Comparison of ENCODE assay signal across 14 cellular contexts in genomic region chr1:27538793-27539192, GRCh38. TPM values are rescaled to one million over a fixed set of nuclear protein-coding genes. Genes with fewer than 3 reads are reported as not detected.
DNase-seq lines count a peak whose midpoint lies in the region; ATAC-seq and TF ChIP-seq lines count a peak whose summit lies in the region.
"Had no signal": no experiment of that assay in that cellular context is flagged by ENCODE, and none has a peak within 500 bp of the region (broad histone marks: within the 10 kb centered on the region; RNA-seq: fewer than 3 reads in every experiment).

No MANE protein-coding gene starts in this region.

- no peaks in the 10 kb centered on the region for H3K27me3 Mint-ChIP-seq in endodermal cell (ENCODE audit: insufficient read depth)

- H2BK5ac ChIP-seq in trophoblast cell (ENCODE audit: low read depth, low read length, poor library complexity): no peak overlapping the region

- H3K14ac ChIP-seq in trophoblast cell (ENCODE audit: low read length): no peak overlapping the region

- H3K79me1 ChIP-seq in trophoblast cell (ENCODE audit: low read length): peaks cover 41% of the 10 kb centered on the region

- peaks cover 6% of the 10 kb centered on the region for H3K79me2 ChIP-seq in trophoblast cell (ENCODE audit: control insufficient read depth, insufficient read depth, low read length, poor library complexity)

- H2AK5ac ChIP-seq in trophoblast cell (ENCODE audit: low read length): no peak overlapping the region

- H4K8ac ChIP-seq in trophoblast cell (ENCODE audit: low read depth, low read length): no peak overlapping the region

- no peak overlapping the region for H3K4ac ChIP-seq in trophoblast cell (ENCODE audit: low read depth, low read length)

- no peak overlapping the region for H3K18ac ChIP-seq in trophoblast cell (ENCODE audit: low read length)

- peaks cover 62% of the 10 kb centered on the region for H3K4me1 Mint-ChIP-seq in endodermal cell

- H3K27ac Mint-ChIP-seq in endodermal cell: peak overlapping the region; percentile 66
- H3K27ac Mint-ChIP-seq: T-helper 1 cell treated with Interleukin-12 subunit alpha and Interleukin-12 subunit beta and Interleukin-4 antibody, amounts not matched to agents 30 μg/mL and 1 μg/mL, for 36 hours had no signal

- H3K36me3 Mint-ChIP-seq in endodermal cell (ENCODE audit: low read depth): peaks cover 20% of the 10 kb centered on the region

- H4K91ac ChIP-seq in trophoblast cell (ENCODE audit: low read depth, low read length): no peak overlapping the region

- H3K36me3 ChIP-seq in endodermal cell (ENCODE audit: control insufficient read depth, insufficient read depth, low read length): peaks cover 6% of the 10 kb centered on the region
- H3K36me3 ChIP-seq in trophoblast cell (ENCODE audit: control insufficient read depth in 1 of 2, insufficient read depth in 2 of 2, low read length in 2 of 2): peaks cover 25 to 34% of the 10 kb centered on the region in 2 experiments

- H3K4me1 ChIP-seq in endodermal cell (ENCODE audit: control insufficient read depth, insufficient read depth, low read length) (peaks cover 33% of the 10 kb centered on the region), trophoblast cell (ENCODE audit: control insufficient read depth in 1 of 2, insufficient read depth in 2 of 2, low read length in 2 of 2) (peaks cover 52 to 57% of the 10 kb centered on the region in 2 experiments)

- DNase-seq in EL (peak; percentile 95), RKO (ENCODE audit: low spot score) (peak; percentile 15), endodermal cell (no peak), trophoblast cell (peak in 1 of 2 donors; percentile 39), dermis blood vessel endothelial cell (no peak), NCI-H1436 (lab: John Stamatoyannopoulos, UW) (no peak), mucosa of gallbladder (ENCODE audit: low spot score) (no peak)
- DNase-seq: activated T-cell treated with anti-CD3 and anti-CD28 coated beads, Interleukin-2, amount 50 U/mL, for 4 hours; Caco-2; left cardiac atrium; NCI-H2171; stimulated activated CD8-positive, alpha-beta memory T cell treated with anti-CD3 and anti-CD28 coated beads, Interleukin-4, amount 100 ng/mL, for 48 hours had no signal

- no peak overlapping the region for H2BK120ac ChIP-seq in trophoblast cell (ENCODE audit: insufficient read depth, low read length, poor library complexity)

- no peak overlapping the region for H3K4me2 ChIP-seq in trophoblast cell (ENCODE audit: low read length)

- ATAC-seq in GM21515 (IDR thresholded peaks at IDR 0.05; ENCODE audit: unreplicated experiment): no peak
- ATAC-seq: activated T-cell treated with anti-CD3 and anti-CD28 coated beads, Interleukin-2, amount 50 U/mL, for 4 hours had no signal

- WGBS in endodermal cell (ENCODE audit: insufficient coverage in 1 of 2, insufficient read length in 1 of 2), 2 experiments: 60 to 73% methylated on average over 1 to 3 of the region's 3 CpGs
- WGBS in trophoblast cell (ENCODE audit: extremely low coverage, insufficient coverage, insufficient read length): no CpG with 5 or more reads among the region's 3 CpGs

- H3K9me3 ChIP-seq in endodermal cell (ENCODE audit: control insufficient read depth, low read length) (no peaks in the 10 kb centered on the region), trophoblast cell (ENCODE audit: insufficient read depth, low read depth, low read length) (no peaks in the 10 kb centered on the region)
- H3K9me3 ChIP-seq: Caco-2 had no signal

- no peak overlapping the region for H3K9ac ChIP-seq in endodermal cell (ENCODE audit: extremely low read depth, low read length, poor library complexity, severe bottlenecking)
- H3K9ac ChIP-seq in trophoblast cell (ENCODE audit: low read length): no peak overlapping the region

- no peak overlapping the region for H2AFZ ChIP-seq in trophoblast cell (ENCODE audit: insufficient read depth, low read length, poor library complexity)

- no peak overlapping the region for H2BK12ac ChIP-seq in trophoblast cell (ENCODE audit: low read length)

- H3K23ac ChIP-seq in trophoblast cell (ENCODE audit: low read length): no peak overlapping the region

- H3K4me3 Mint-ChIP-seq in endodermal cell: no peak overlapping the region
- H3K4me3 Mint-ChIP-seq: activated T-cell treated with anti-CD3 and anti-CD28 coated beads, Interleukin-2, amount 50 U/mL, for 4 hours; T-helper 1 cell treated with Interleukin-12 subunit alpha and Interleukin-12 subunit beta and Interleukin-4 antibody, amounts not matched to agents 30 μg/mL and 1 μg/mL, for 36 hours had no signal

- H4K12ac ChIP-seq in trophoblast cell (ENCODE audit: low read depth, low read length): no peak overlapping the region

- no peaks in the 10 kb centered on the region for H3K9me3 Mint-ChIP-seq in endodermal cell
- H3K9me3 Mint-ChIP-seq: activated T-cell treated with anti-CD3 and anti-CD28 coated beads, Interleukin-2, amount 50 U/mL, for 4 hours; T-helper 1 cell treated with Interleukin-12 subunit alpha and Interleukin-12 subunit beta and Interleukin-4 antibody, amounts not matched to agents 30 μg/mL and 1 μg/mL, for 36 hours had no signal

- H3K27ac ChIP-seq in endodermal cell (ENCODE audit: low read depth, low read length) (no peak overlapping the region), trophoblast cell (ENCODE audit: low read depth, low read length) (peak overlapping the region; percentile 19)

- H3K27me3 ChIP-seq in endodermal cell (ENCODE audit: control insufficient read depth, insufficient read depth, low read length, poor library complexity, severe bottlenecking) (no peaks in the 10 kb centered on the region), trophoblast cell (ENCODE audit: insufficient read depth, low read length) (no peaks in the 10 kb centered on the region)

- H3K4me3 ChIP-seq in endodermal cell (ENCODE audit: low read length) (no peak overlapping the region), trophoblast cell (ENCODE audit: low read depth, low read length) (no peak overlapping the region)

- TF ChIP-seq CTCF in endodermal cell (conservative IDR thresholded peaks at IDR 0.05): no peak

RNA-seq across cellular contexts. Expression of gene WASF2, which starts 48.8 kb away (rescaled TPM):
- total RNA-seq in endodermal cell (10 to 100 TPM; 90.0 to 98.8 TPM), dermis blood vessel endothelial cell (45.9 and 110 TPM in 2 replicates), mucosa of gallbladder (124 TPM)
- 67.7 TPM for polyA plus RNA-seq in endodermal cell (2013, experiment 1 of 2)
- polyA plus RNA-seq in endodermal cell (2013, experiment 2 of 2): 64.0 TPM
- 54.5 and 57.3 TPM in 2 replicates for polyA plus RNA-seq in trophoblast cell (2013)

Comparison
In these comparisons a context has a peak if more than half of its experiments do, and no peak if none do; other contexts are left out.
1. DNase-seq: peak in EL (single experiment) and RKO (single experiment); none in endodermal cell (single experiment), dermis blood vessel endothelial cell (single experiment), NCI-H1436 (single experiment) and mucosa of gallbladder (single experiment).